Comparison of ENCODE assay signal across 15 cellular contexts in genomic region chr2:152508446-152508845, GRCh38.
DNase-seq lines count a peak whose midpoint lies in the region; ATAC-seq and TF ChIP-seq lines count a peak whose summit lies in the region.
"Had no signal": no experiment of that assay in that cellular context is flagged by ENCODE, and none has a peak within 500 bp of the region (broad histone marks: within the 10 kb centered on the region; RNA-seq: fewer than 3 reads in every experiment).

No MANE protein-coding gene starts in this region.

- TF ChIP-seq CTCF in PC-3 (conservative IDR thresholded peaks at IDR 0.05; ENCODE audit: low read depth, low read length) = no peak
- TF ChIP-seq CTCF in dorsolateral prefrontal cortex (IDR thresholded peaks at IDR 0.05 in 54 of 56, conservative IDR thresholded peaks at IDR 0.05 in 2 of 56; ENCODE audit: low read depth in 1 of 56, partially characterized antibody in 56 of 56) = no peak

- H3K9me2 ChIP-seq in PC-3 (replicated peaks; ENCODE audit: low read length) = no peaks in the 10 kb centered on the region

- no peak overlapping the region for H2AFZ ChIP-seq in PC-3 (ENCODE audit: low read length)
- H2AFZ ChIP-seq: hepatocyte had no signal

- H4K20me1 ChIP-seq in PC-3 (ENCODE audit: low read length) = 0 out of 2 replicates have a peak, but pooled peaks cover 8% of the 10 kb centered on the region

- peak; percentile 26 for DNase-seq in HCEC 1CT
- peak; percentile 63 for DNase-seq in PC-3
- DNase-seq in dorsolateral prefrontal cortex = no peak
- peak; percentile 67 for DNase-seq in renal cortical epithelial cell (ENCODE audit: low read depth)
- no peak for DNase-seq in erythroblast (lab: John Stamatoyannopoulos, UW)
- no peak for DNase-seq in GDM1 (lab: John Stamatoyannopoulos, UW)
- DNase-seq in NCI-H2029 (lab: John Stamatoyannopoulos, UW) = no peak
- DNase-seq: activated CD4-positive, alpha-beta memory T cell treated with anti-CD3 and anti-CD28 coated beads, Interleukin-2, amount 10 ng/mL, durations not matched to agents 7 days and 5 days; activated naive CD4-positive, alpha-beta T cell treated with anti-CD3 and anti-CD28 coated beads, Interleukin-2, amount 50 U/mL, for 16 hours; DMS53; effector CD8-positive, alpha-beta T cell; H7; NCI-H2029 treated with DMSO at 0.1 percent for 48 hours; psoas muscle had no signal

- CTCF ChIA-PET in PC-3 (lab: Charles Lee) = no interaction called here

- peaks cover 43% of the 10 kb centered on the region for H3K79me2 ChIP-seq in PC-3 (ENCODE audit: low read length)

- H3K9me3 ChIP-seq in PC-3 (ENCODE audit: low read length) = no peaks in the 10 kb centered on the region
- H3K9me3 ChIP-seq: psoas muscle had no signal

- no peak overlapping the region for H3K4me2 ChIP-seq in PC-3 (ENCODE audit: low read length)
- H3K4me2 ChIP-seq: hepatocyte had no signal

- H3K36me3 ChIP-seq in PC-3 (ENCODE audit: low read depth, low read length) = no peaks in the 10 kb centered on the region

- no peak overlapping the region for H3K9ac ChIP-seq in PC-3 (ENCODE audit: low read length)

- POLR2A ChIA-PET in PC-3 (lab: Charles Lee; ENCODE audit: unreplicated experiment) = no interaction called here

- TF ChIP-seq POLR2A in erythroblast (IDR thresholded peaks at IDR 0.05; ENCODE audit: low read length) = no peak

- H3K27me3 ChIP-seq in PC-3 (ENCODE audit: low read length) (no peaks in the 10 kb centered on the region), dorsolateral prefrontal cortex (no peaks in the 10 kb centered on the region)
- H3K27me3 ChIP-seq: hepatocyte had no signal

- H3K27ac ChIP-seq in PC-3 (ENCODE audit: low read length) = no peak overlapping the region
- H3K27ac ChIP-seq in dorsolateral prefrontal cortex = peak overlapping the region in 58 of 59 donors; percentile 1 to 98 (median 89)
- H3K27ac ChIP-seq: hepatocyte, psoas muscle had no signal

- no peak overlapping the region for H3K4me3 ChIP-seq in PC-3 (ENCODE audit: low read length)
- no peak overlapping the region for H3K4me3 ChIP-seq in dorsolateral prefrontal cortex
- H3K4me3 ChIP-seq: hepatocyte, psoas muscle had no signal

- ATAC-seq in PC-3 = no peak
- ATAC-seq: psoas muscle had no signal

- BruUV-seq in PC-3 (replicated peaks; lab: Mats Ljungman, UMichigan) = no TSS peak

- peaks cover 32% of the 10 kb centered on the region for H3K4me1 ChIP-seq in PC-3 (ENCODE audit: insufficient read depth, low read length)

- intact Hi-C loops in PC-3 (cut with micrococcal nuclease) = no loop called here
- intact Hi-C loops in dorsolateral prefrontal cortex (cut with DNase I) = loop anchor here in 1 of 2 donors (10.0 kb wide), 1 partner anchor 116 kb away; no protein-coding TSS in a partner anchor

- no peaks in the 10 kb centered on the region for H3F3A ChIP-seq in PC-3 (ENCODE audit: low read length, unreplicated experiment)

Comparison
In these comparisons a context has a peak if more than half of its experiments do, and no peak if none do; other contexts are left out.
1. DNase-seq: peak in HCEC 1CT (single experiment), PC-3 (single experiment) and renal cortical epithelial cell (single experiment); none in dorsolateral prefrontal cortex (0 of 10), erythroblast (0 of 2), GDM1 (single experiment) and NCI-H2029 (single experiment).